ENCODE assay signal across 13 cellular contexts in genomic region chr18:13268746-13269285, GRCh38. TPM values are rescaled to one million over a fixed set of nuclear protein-coding genes. Genes with fewer than 3 reads are reported as not detected.
DNase-seq lines count a peak whose midpoint lies in the region; ATAC-seq and TF ChIP-seq lines count a peak whose summit lies in the region.
"Had no signal": no experiment of that assay in that cellular context is flagged by ENCODE, and none has a peak within 500 bp of the region (broad histone marks: within the 10 kb centered on the region; RNA-seq: fewer than 3 reads in every experiment).

No MANE protein-coding gene starts in this region.

- H3K4me1 ChIP-seq in left ventricle myocardium inferior (peaks cover 100% of the 10 kb centered on the region), colonic mucosa (no peaks in the 10 kb centered on the region), uterus (peaks cover 3 to 29% of the 10 kb centered on the region in 2 donors)

- H3K4me1 Mint-ChIP-seq in neural crest cell, result peaks cover 34% of the 10 kb centered on the region

- H3K36me3 Mint-ChIP-seq in neural crest cell (ENCODE audit: low read depth), result no peaks in the 10 kb centered on the region

- H3K27ac Mint-ChIP-seq in neural crest cell (ENCODE audit: unreplicated experiment), result peak overlapping the region; percentile 78
- H3K27ac Mint-ChIP-seq: nephron progenitor cell had no signal

- no peak for TF ChIP-seq POLR2A in uterus (IDR thresholded peaks at IDR 0.05)

- peak overlapping the region; percentile 38 for H3K4me3 Mint-ChIP-seq in neural crest cell
- H3K4me3 Mint-ChIP-seq: nephron progenitor cell had no signal

- H3K27ac ChIP-seq in left ventricle myocardium inferior (replicated peaks) (peak overlapping the region; percentile 81), colonic mucosa (peak overlapping the region; percentile 25), uterus (peak overlapping the region; percentile 50 to 57)

- no peak for ATAC-seq in Right ventricle myocardium inferior
- no peak for ATAC-seq in HG03565 (IDR thresholded peaks at IDR 0.05; ENCODE audit: unreplicated experiment)
- ATAC-seq in HG03469 (IDR thresholded peaks at IDR 0.05; ENCODE audit: unreplicated experiment), result no peak

- TF ChIP-seq CTCF in left ventricle myocardium inferior (IDR thresholded peaks at IDR 0.05; ENCODE audit: borderline replicate concordance) (no peak), colonic mucosa (IDR thresholded peaks at IDR 0.05) (no peak), neural crest cell (conservative IDR thresholded peaks at IDR 0.05) (no peak), uterus (IDR thresholded peaks at IDR 0.05) (no peak)

- H3K27me3 ChIP-seq in left ventricle myocardium inferior (ENCODE audit: low read depth), result no peaks in the 10 kb centered on the region
- H3K27me3 ChIP-seq in colonic mucosa, result no peaks in the 10 kb centered on the region
- no peaks in the 10 kb centered on the region for H3K27me3 ChIP-seq in uterus

- no peak overlapping the region for H3K4me3 ChIP-seq in left ventricle myocardium inferior
- H3K4me3 ChIP-seq in colonic mucosa, result no peak overlapping the region
- H3K4me3 ChIP-seq in uterus, result no peak overlapping the region

- H3K36me3 ChIP-seq in left ventricle myocardium inferior (no peaks in the 10 kb centered on the region), colonic mucosa (no peaks in the 10 kb centered on the region), uterus (no peaks in the 10 kb centered on the region)

- no peaks in the 10 kb centered on the region for H3K9me3 Mint-ChIP-seq in neural crest cell
- H3K9me3 Mint-ChIP-seq: nephron progenitor cell had no signal

- no peaks in the 10 kb centered on the region for H3K27me3 Mint-ChIP-seq in neural crest cell (ENCODE audit: low read depth)

- no peak overlapping the region for H3K9ac ChIP-seq in colonic mucosa (ENCODE audit: low read depth in 2 of 2, low read length in 2 of 2)

- H3K9me3 ChIP-seq in left ventricle myocardium inferior (replicated peaks) (no peaks in the 10 kb centered on the region), colonic mucosa (no peaks in the 10 kb centered on the region), uterus (no peaks in the 10 kb centered on the region)

- intact Hi-C loops in left ventricle myocardium inferior (cut with micrococcal nuclease) (no loop called here), Right ventricle myocardium inferior (cut with DNase I) (loop anchor here (2.0 kb wide), 1 partner anchor 252 kb away; no protein-coding TSS in a partner anchor), colonic mucosa (cut with DNase I) (no loop called here), uterus (cut with DNase I; ENCODE audit: low total_unique reads) (no loop called here)

- DNase-seq in left ventricle myocardium inferior (no peak), Right ventricle myocardium inferior (ENCODE audit: missing footprints) (no peak), colonic mucosa (no peak), neural crest cell (ENCODE audit: low read depth, low spot score) (no peak), uterus (no peak), HuH-7.5 (ENCODE audit: low spot score) (no peak)
- DNase-seq: DMS153; effector CD4-positive, alpha-beta T cell; NCI-H1417; NCI-H446 had no signal

RNA-seq across cellular contexts. Expression of gene LDLRAD4, which starts 50.3 kb away (rescaled TPM):
- 43.3 TPM for total RNA-seq in left ventricle myocardium inferior
- 29.6 TPM for total RNA-seq in Right ventricle myocardium inferior
- 10 to 100 TPM; 11.7 to 17.0 TPM for total RNA-seq in colonic mucosa
- total RNA-seq in neural crest cell, result 1.4 and 1.7 TPM in 2 replicates
- 10 to 100 TPM; 23.8 to 82.2 (median 39.3) TPM for total RNA-seq in uterus

Comparison
In these comparisons a context has a peak if more than half of its experiments do, and no peak if none do; other contexts are left out.
1. H3K27ac ChIP-seq: peak in every context shown above with its lines; median percentile 81 in left ventricle myocardium inferior; 54 in uterus; 25 in colonic mucosa.